ENCODE assay signal across 8 cellular contexts in genomic region chr9:111484564-111484878, GRCh38. TPM values are rescaled to one million over a fixed set of nuclear protein-coding genes. Genes with fewer than 3 reads are reported as not detected.
DNase-seq lines count a peak whose midpoint lies in the region; TF ChIP-seq lines count a peak whose summit lies in the region.

No MANE protein-coding gene starts in this region.

- H3K9me3 ChIP-seq in fibroblast of lung (ENCODE audit: control insufficient read depth, insufficient read depth, low read depth, low read length): no peaks in the 10 kb centered on the region

- CTCF ChIA-PET in RWPE1 (lab: Yijun Ruan, JAX): no interaction called here

- peak overlapping the region; percentile 96 for H2AFZ ChIP-seq in fibroblast of lung (ENCODE audit: low read length)

- H3K36me3 ChIP-seq in fibroblast of lung (ENCODE audit: control insufficient read depth, insufficient read depth, low read length): no peaks in the 10 kb centered on the region

- no peak for DNase-seq in activated CD4-positive, alpha-beta T cell treated with anti-CD3 and anti-CD28 coated beads, Interleukin-2, amount 10 ng/mL, durations not matched to agents 24 days and 14 days
- no peak for DNase-seq in activated CD4-positive, alpha-beta T cell treated with anti-CD3 and anti-CD28 coated beads, Interleukin-2, amount 50 U/mL, for 4 hours
- DNase-seq in RWPE1 (ENCODE audit: low spot score): no peak
- DNase-seq in fibroblast of lung (ENCODE audit: low read depth in 2 of 2): no peak
- DNase-seq in retinal pigment epithelial cell (ENCODE audit: low read depth): no peak
- DNase-seq in GM13976 (ENCODE audit: low spot score): no peak
- DNase-seq in H4 (ENCODE audit: low spot score): no peak
- no peak for DNase-seq in NCI-H1105 treated with DMSO at 0.1 percent for 48 hours (lab: John Stamatoyannopoulos, UW)

- H3K4me3 Mint-ChIP-seq in activated CD4-positive, alpha-beta T cell treated with anti-CD3 and anti-CD28 coated beads, Interleukin-2, amount 10 ng/mL, durations not matched to agents 24 days and 14 days: peak overlapping the region; percentile 89

- H3K9me3 Mint-ChIP-seq in activated CD4-positive, alpha-beta T cell treated with anti-CD3 and anti-CD28 coated beads, Interleukin-2, amount 10 ng/mL, durations not matched to agents 24 days and 14 days: no peaks in the 10 kb centered on the region

- peak overlapping the region; percentile 69 to 97 (median 80) for H3K4me3 ChIP-seq in fibroblast of lung (replicated peaks in 1 of 4; ENCODE audit: control extremely low read depth in 1 of 4, insufficient read depth in 1 of 4, low read depth in 3 of 4, low read length in 4 of 4)
- peak overlapping the region; percentile 81 for H3K4me3 ChIP-seq in retinal pigment epithelial cell (ENCODE audit: low read length)

- TF ChIP-seq CTCF in RWPE1 (conservative IDR thresholded peaks at IDR 0.05; ENCODE audit: low read depth) (no peak), fibroblast of lung (conservative IDR thresholded peaks at IDR 0.05 in 1 of 2, IDR thresholded peaks at IDR 0.05 in 1 of 2; ENCODE audit: low read depth in 1 of 2, low read length in 2 of 2) (no peak), retinal pigment epithelial cell (conservative IDR thresholded peaks at IDR 0.05; ENCODE audit: low read depth, low read length) (no peak), GM13976 (IDR thresholded peaks at IDR 0.05; ENCODE audit: borderline replicate concordance, control extremely low read depth, extremely low read depth, insufficient read depth, missing control alignments) (no peak)

- H3K4me2 ChIP-seq in fibroblast of lung (ENCODE audit: extremely low read depth, insufficient read depth, low read length): peak overlapping the region; percentile 98

- in situ Hi-C loops in GM13976 (cut with MboI; ENCODE audit: low sequenced_read_pairs, unreplicated experiment): no loop called here

- intact Hi-C loops in activated CD4-positive, alpha-beta T cell treated with anti-CD3 and anti-CD28 coated beads, Interleukin-2, amount 10 ng/mL, durations not matched to agents 24 days and 14 days (cut with micrococcal nuclease): loop anchor here (1.0 to 10.0 kb wide), 4 partner anchors 41 to 890 kb away; partner anchors contain the start of genes DNAJC25 and ZNF483

- POLR2A ChIA-PET in RWPE1 (lab: Yijun Ruan, JAX; ENCODE audit: low non-redundant PET): no interaction called here

- H4K20me1 ChIP-seq in fibroblast of lung (ENCODE audit: control insufficient read depth, extremely low read depth, insufficient read depth, low read length): no peaks in the 10 kb centered on the region

- H3K4me1 ChIP-seq in fibroblast of lung (ENCODE audit: control insufficient read depth, extremely low read depth, insufficient read depth, low read length): peaks cover 4% of the 10 kb centered on the region

- H3K27ac Mint-ChIP-seq in activated CD4-positive, alpha-beta T cell treated with anti-CD3 and anti-CD28 coated beads, Interleukin-2, amount 10 ng/mL, durations not matched to agents 24 days and 14 days: peak overlapping the region; percentile 76

- H3K36me3 Mint-ChIP-seq in activated CD4-positive, alpha-beta T cell treated with anti-CD3 and anti-CD28 coated beads, Interleukin-2, amount 10 ng/mL, durations not matched to agents 24 days and 14 days (ENCODE audit: low read depth): peaks cover 11% of the 10 kb centered on the region

- H3K27me3 ChIP-seq in fibroblast of lung (ENCODE audit: control insufficient read depth, insufficient read depth, low read length): no peaks in the 10 kb centered on the region

- H3K27me3 Mint-ChIP-seq in activated CD4-positive, alpha-beta T cell treated with anti-CD3 and anti-CD28 coated beads, Interleukin-2, amount 10 ng/mL, durations not matched to agents 24 days and 14 days: peaks cover 14% of the 10 kb centered on the region

- H3K9ac ChIP-seq in fibroblast of lung (ENCODE audit: insufficient read depth, low read length): peak overlapping the region; percentile 83

- H3K4me1 Mint-ChIP-seq in activated CD4-positive, alpha-beta T cell treated with anti-CD3 and anti-CD28 coated beads, Interleukin-2, amount 10 ng/mL, durations not matched to agents 24 days and 14 days: peaks cover 29% of the 10 kb centered on the region

- H3K27ac ChIP-seq in RWPE1 (peak overlapping the region; percentile 99), fibroblast of lung (ENCODE audit: insufficient read depth, low read length) (peak overlapping the region; percentile 79)

- H3K79me2 ChIP-seq in fibroblast of lung (ENCODE audit: control insufficient read depth, insufficient read depth, low read length): peaks cover 36% of the 10 kb centered on the region

RNA-seq across cellular contexts. Expression of gene ECPAS, which starts 0.3 kb away (rescaled TPM):
- total RNA-seq in activated CD4-positive, alpha-beta T cell treated with anti-CD3 and anti-CD28 coated beads, Interleukin-2, amount 10 ng/mL, durations not matched to agents 24 days and 14 days: 102 and 117 TPM in 2 replicates
- 107 and 140 TPM in 2 replicates for total RNA-seq in fibroblast of lung
- polyA plus RNA-seq in fibroblast of lung: 42.1 and 42.9 TPM in 2 replicates
- polyA plus RNA-seq in fibroblast of lung (2012): 52.6 and 52.7 TPM in 2 replicates
- polyA minus RNA-seq in fibroblast of lung (ENCODE audit: low replicate concordance): 40.6 and 62.0 TPM in 2 replicates
- total RNA-seq in H4 (2014; rRNA removed; shearing (Covaris generic)): 43.9 and 44.8 TPM in 2 replicates

RNA-seq across cellular contexts. Expression of gene ZNF483, which starts 40.5 kb away (rescaled TPM):
- 1.8 and 2.2 TPM in 2 replicates for total RNA-seq in activated CD4-positive, alpha-beta T cell treated with anti-CD3 and anti-CD28 coated beads, Interleukin-2, amount 10 ng/mL, durations not matched to agents 24 days and 14 days
- total RNA-seq in fibroblast of lung: 1.5 and 4.3 TPM in 2 replicates
- polyA plus RNA-seq in fibroblast of lung: 0.53 and 0.70 TPM in 2 replicates
- polyA plus RNA-seq in fibroblast of lung (2012): 0.35 and 0.43 TPM in 2 replicates
- 2.4 TPM in 1 of 2 replicates, not detected in the other for polyA minus RNA-seq in fibroblast of lung (ENCODE audit: low replicate concordance)
- 0.21 TPM in 1 of 2 replicates, not detected in the other for total RNA-seq in H4 (2014; rRNA removed; shearing (Covaris generic))
